9 cellular contexts compared by ENCODE assay signal in the genomic region with DNA sequence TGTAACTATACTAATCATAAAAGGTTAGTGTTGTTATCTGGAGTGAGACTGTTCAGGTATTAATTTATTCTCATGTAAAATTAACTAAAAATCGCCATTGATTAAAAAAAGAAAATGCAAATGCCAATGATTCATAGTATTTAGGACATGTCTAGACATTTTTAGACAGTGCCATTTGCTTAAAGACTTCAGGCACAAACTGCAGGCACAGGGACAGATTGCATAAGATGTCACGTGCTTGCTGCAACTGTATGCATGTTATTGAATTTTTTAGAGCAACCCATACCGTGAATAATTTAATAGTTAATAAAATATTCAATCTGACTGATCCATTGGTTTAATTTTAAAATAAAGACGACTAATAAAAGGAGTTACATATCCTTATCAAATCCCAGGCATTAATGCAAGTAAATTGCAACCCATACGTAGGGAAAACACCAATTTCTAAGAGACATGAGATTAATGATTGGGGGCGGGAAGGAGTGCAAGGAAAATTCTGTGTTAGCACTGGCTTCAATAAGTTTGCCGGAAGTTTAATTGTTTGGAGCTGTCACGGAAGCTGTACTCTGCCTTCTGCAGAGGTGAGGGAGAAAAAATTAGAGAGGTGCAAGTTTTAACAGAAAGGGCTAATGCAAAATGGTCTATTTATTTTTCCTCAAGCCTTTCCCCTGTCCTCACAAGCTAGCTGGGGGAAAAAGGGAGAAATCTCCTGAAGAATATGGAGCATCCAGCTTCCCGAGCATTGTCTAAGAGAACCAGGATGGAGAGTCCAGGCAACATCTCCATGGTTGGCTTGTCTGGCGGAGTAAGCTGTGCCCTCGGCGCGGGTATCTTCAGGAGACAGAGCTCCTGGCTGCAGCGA. TPM values are rescaled to one million over a fixed set of nuclear protein-coding genes. Genes with fewer than 3 reads are reported as not detected.
A peak's percentile ranks its signal among the peaks of the same experiment; 100 is the strongest.
DNase-seq lines count a peak whose midpoint lies in the region; ATAC-seq and TF ChIP-seq lines count a peak whose summit lies in the region.
"Had no signal": no experiment of that assay in that cellular context is flagged by ENCODE, and none has a peak within 500 bp of the region (broad histone marks: within the 10 kb centered on the region; RNA-seq: fewer than 3 reads in every experiment).

No MANE protein-coding gene starts in this region.

- no peak for DNase-seq in AG04449 (ENCODE audit: low read depth, low spot score)
- peak; percentile 68 for DNase-seq in NCI-H1694 treated with DMSO at 0.1 percent for 48 hours (lab: John Stamatoyannopoulos, UW)
- DNase-seq in dedifferentiated amniotic fluid mesenchymal stem cell (ENCODE audit: extremely low spot score): peak; percentile 35
- peak; percentile 17 for DNase-seq in mucosa of gallbladder (ENCODE audit: low spot score)
- DNase-seq in NCI-H226: no peak
- DNase-seq in NCI-H2029 (lab: John Stamatoyannopoulos, UW): no peak
- DNase-seq: activated naive CD4-positive, alpha-beta T cell treated with Interleukin-2 at 50 U/mL for 16 hours had no signal

- ATAC-seq in HG02840 (IDR thresholded peaks at IDR 0.05; ENCODE audit: low FRiP score, unreplicated experiment): no peak
- ATAC-seq in HG03159 (IDR thresholded peaks at IDR 0.05; ENCODE audit: unreplicated experiment): no peak

- POLR2A ChIA-PET in AG04449 (lab: Yijun Ruan, JAX): interaction anchor here (0.6 to 1.3 kb wide), 4 partner anchors 113 to 660 kb away, joined by 3 to 4 read pairs (median 3); no protein-coding TSS in a partner anchor

- no peak for TF ChIP-seq CTCF in AG04449 (IDR thresholded peaks at IDR 0.05; ENCODE audit: insufficient read depth, low read length, missing control alignments)

- peak overlapping the region; percentile 91 for H3K4me3 ChIP-seq in AG04449 (ENCODE audit: low read depth, low read length)

- CTCF ChIA-PET in AG04449 (lab: Yijun Ruan, JAX): interaction anchor here (1.0 to 1.4 kb wide), 3 partner anchors 127 to 669 kb away, joined by 3 to 4 read pairs (median 4); no protein-coding TSS in a partner anchor

RNA-seq across cellular contexts. Expression of gene EDIL3, which starts 2.9 kb away (rescaled TPM):
- total RNA-seq in mucosa of gallbladder: 60.1 TPM

Comparison
In these comparisons a context has a peak if more than half of its experiments do, and no peak if none do; other contexts are left out.
1. DNase-seq: peak in NCI-H1694 treated with DMSO at 0.1 percent for 48 hours (single experiment), dedifferentiated amniotic fluid mesenchymal stem cell (single experiment) and mucosa of gallbladder (single experiment); none in AG04449 (single experiment), NCI-H226 (single experiment) and NCI-H2029 (single experiment).